In the genomic region with DNA sequence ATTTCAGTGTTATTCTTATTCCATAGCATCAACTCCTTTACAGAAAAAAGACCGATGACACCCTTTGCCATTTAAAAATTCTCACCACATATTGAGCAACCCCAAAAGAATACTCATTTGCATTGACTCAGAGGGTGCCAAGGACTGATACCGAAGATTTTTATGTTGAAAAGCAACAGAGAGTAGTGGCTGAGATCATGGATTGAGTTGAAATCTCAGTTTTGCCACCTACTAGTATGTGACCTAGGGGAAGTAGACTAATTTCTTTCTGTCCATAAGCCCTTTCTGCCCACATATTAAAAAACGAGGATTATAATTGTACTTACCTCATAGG, we compare ENCODE assay signal across 1 cellular context.
TF ChIP-seq lines count a peak whose summit lies in the region.

No MANE protein-coding gene starts in this region.

TF ChIP-seq in GM12878, 131 proteins besides CTCF, POLR2A, EP300 and RAD21 (continued from another document):
- TF ChIP-seq, protein P1, sequence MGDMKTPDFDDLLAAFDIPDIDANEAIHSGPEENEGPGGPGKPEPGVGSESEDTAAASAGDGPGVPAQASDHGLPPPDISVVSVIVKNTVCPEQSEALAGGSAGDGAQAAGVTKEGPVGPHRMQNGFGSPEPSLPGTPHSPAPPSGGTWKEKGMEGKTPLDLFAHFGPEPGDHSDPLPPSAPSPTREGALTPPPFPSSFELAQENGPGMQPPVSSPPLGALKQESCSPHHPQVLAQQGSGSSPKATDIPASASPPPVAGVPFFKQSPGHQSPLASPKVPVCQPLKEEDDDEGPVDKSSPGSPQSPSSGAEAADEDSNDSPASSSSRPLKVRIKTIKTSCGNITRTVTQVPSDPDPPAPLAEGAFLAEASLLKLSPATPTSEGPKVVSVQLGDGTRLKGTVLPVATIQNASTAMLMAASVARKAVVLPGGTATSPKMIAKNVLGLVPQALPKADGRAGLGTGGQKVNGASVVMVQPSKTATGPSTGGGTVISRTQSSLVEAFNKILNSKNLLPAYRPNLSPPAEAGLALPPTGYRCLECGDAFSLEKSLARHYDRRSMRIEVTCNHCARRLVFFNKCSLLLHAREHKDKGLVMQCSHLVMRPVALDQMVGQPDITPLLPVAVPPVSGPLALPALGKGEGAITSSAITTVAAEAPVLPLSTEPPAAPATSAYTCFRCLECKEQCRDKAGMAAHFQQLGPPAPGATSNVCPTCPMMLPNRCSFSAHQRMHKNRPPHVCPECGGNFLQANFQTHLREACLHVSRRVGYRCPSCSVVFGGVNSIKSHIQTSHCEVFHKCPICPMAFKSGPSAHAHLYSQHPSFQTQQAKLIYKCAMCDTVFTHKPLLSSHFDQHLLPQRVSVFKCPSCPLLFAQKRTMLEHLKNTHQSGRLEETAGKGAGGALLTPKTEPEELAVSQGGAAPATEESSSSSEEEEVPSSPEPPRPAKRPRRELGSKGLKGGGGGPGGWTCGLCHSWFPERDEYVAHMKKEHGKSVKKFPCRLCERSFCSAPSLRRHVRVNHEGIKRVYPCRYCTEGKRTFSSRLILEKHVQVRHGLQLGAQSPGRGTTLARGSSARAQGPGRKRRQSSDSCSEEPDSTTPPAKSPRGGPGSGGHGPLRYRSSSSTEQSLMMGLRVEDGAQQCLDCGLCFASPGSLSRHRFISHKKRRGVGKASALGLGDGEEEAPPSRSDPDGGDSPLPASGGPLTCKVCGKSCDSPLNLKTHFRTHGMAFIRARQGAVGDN (IDR thresholded peaks at IDR 0.05), result no peak
- TF ChIP-seq MEF2A (IDR thresholded peaks at IDR 0.05; ENCODE audit: insufficient read depth, low read depth, low read length) (no peak), HCFC1 (IDR thresholded peaks at IDR 0.05; ENCODE audit: low read length) (no peak), CBX5 (IDR thresholded peaks at IDR 0.05; ENCODE audit: low read depth) (no peak), MEF2B (IDR thresholded peaks at IDR 0.05; ENCODE audit: partially characterized antibody, poor library complexity, severe bottlenecking) (no peak), ESRRA (IDR thresholded peaks at IDR 0.05; ENCODE audit: low read length) (no peak), ATF7 (IDR thresholded peaks at IDR 0.05; ENCODE audit: low read depth) (no peak), CEBPB (IDR thresholded peaks at IDR 0.05; ENCODE audit: borderline replicate concordance in 1 of 2, low read depth in 2 of 2, low read length in 2 of 2) (no peak), HDAC6 (IDR thresholded peaks at IDR 0.05; ENCODE audit: unreplicated experiment) (no peak), BRCA1 (IDR thresholded peaks at IDR 0.05; ENCODE audit: low read depth, low read length) (no peak), RUNX3 (IDR thresholded peaks at IDR 0.05; ENCODE audit: low read length) (no peak), IRF4 (IDR thresholded peaks at IDR 0.05; ENCODE audit: low read depth, low read length) (no peak), FOXK2 (IDR thresholded peaks at IDR 0.05) (no peak)
- TF ChIP-seq, protein P2, sequence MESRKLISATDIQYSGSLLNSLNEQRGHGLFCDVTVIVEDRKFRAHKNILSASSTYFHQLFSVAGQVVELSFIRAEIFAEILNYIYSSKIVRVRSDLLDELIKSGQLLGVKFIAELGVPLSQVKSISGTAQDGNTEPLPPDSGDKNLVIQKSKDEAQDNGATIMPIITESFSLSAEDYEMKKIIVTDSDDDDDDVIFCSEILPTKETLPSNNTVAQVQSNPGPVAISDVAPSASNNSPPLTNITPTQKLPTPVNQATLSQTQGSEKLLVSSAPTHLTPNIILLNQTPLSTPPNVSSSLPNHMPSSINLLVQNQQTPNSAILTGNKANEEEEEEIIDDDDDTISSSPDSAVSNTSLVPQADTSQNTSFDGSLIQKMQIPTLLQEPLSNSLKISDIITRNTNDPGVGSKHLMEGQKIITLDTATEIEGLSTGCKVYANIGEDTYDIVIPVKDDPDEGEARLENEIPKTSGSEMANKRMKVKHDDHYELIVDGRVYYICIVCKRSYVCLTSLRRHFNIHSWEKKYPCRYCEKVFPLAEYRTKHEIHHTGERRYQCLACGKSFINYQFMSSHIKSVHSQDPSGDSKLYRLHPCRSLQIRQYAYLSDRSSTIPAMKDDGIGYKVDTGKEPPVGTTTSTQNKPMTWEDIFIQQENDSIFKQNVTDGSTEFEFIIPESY (IDR thresholded peaks at IDR 0.05), result no peak
- TF ChIP-seq, protein P3, sequence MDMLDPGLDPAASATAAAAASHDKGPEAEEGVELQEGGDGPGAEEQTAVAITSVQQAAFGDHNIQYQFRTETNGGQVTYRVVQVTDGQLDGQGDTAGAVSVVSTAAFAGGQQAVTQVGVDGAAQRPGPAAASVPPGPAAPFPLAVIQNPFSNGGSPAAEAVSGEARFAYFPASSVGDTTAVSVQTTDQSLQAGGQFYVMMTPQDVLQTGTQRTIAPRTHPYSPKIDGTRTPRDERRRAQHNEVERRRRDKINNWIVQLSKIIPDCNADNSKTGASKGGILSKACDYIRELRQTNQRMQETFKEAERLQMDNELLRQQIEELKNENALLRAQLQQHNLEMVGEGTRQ (IDR thresholded peaks at IDR 0.05; ENCODE audit: borderline replicate concordance, low read depth, low read length), result no peak
